10 cellular contexts compared by ENCODE assay signal in genomic region chr22:24107668-24108067, GRCh38.
DNase-seq lines count a peak whose midpoint lies in the region; ATAC-seq and TF ChIP-seq lines count a peak whose summit lies in the region.
"Had no signal": no experiment of that assay in that cellular context is flagged by ENCODE, and none has a peak within 500 bp of the region (broad histone marks: within the 10 kb centered on the region; RNA-seq: fewer than 3 reads in every experiment).

No MANE protein-coding gene starts in this region.

- peak; percentile 56 for TF ChIP-seq CTCF in cardiac muscle cell (IDR thresholded peaks at IDR 0.05; ENCODE audit: low read depth, low read length)

- H3K27me3 ChIP-seq in cardiac muscle cell, result no peaks in the 10 kb centered on the region

- ATAC-seq in sciatic nerve, result peak; percentile 94
- no peak for ATAC-seq in GM19452 (IDR thresholded peaks at IDR 0.05; ENCODE audit: unreplicated experiment)

- peaks cover 3% of the 10 kb centered on the region for H3K36me3 ChIP-seq in cardiac muscle cell

- peak; percentile 42 for DNase-seq in GM04503 (ENCODE audit: low read depth)
- DNase-seq in amygdala (lab: John Stamatoyannopoulos, UW), result peak in 48 of 56 donors; percentile 6 to 82 (median 54)
- DNase-seq in cardiac muscle cell (ENCODE audit: low read depth in 1 of 2, low spot score in 1 of 2), result peak in 1 of 2 donors; percentile 89
- peak; percentile 92 for DNase-seq in sciatic nerve (ENCODE audit: low spot score)
- DNase-seq in DMS153 treated with DMSO at 0.1 percent for 48 hours (lab: John Stamatoyannopoulos, UW; ENCODE audit: unreplicated experiment), result no peak
- no peak for DNase-seq in NCI-H2227 (lab: John Stamatoyannopoulos, UW; ENCODE audit: unreplicated experiment)
- DNase-seq in NK-92 (lab: John Stamatoyannopoulos, UW; ENCODE audit: unreplicated experiment), result no peak

- no peaks in the 10 kb centered on the region for H3K9me3 ChIP-seq in cardiac muscle cell (ENCODE audit: low read depth)

- intact Hi-C loops in sciatic nerve (cut with DNase I), result loop anchor here (10.0 kb wide), 1 partner anchor 67 kb away; no protein-coding TSS in a partner anchor

- H3K4me3 ChIP-seq in cardiac muscle cell, result no peak overlapping the region
- H3K4me3 ChIP-seq: SK-N-MC had no signal

- H3K27ac ChIP-seq in cardiac muscle cell, result no peak overlapping the region
- H3K27ac ChIP-seq: HL-60, SK-N-MC had no signal

- H3K4me1 ChIP-seq in cardiac muscle cell (ENCODE audit: low read depth), result no peaks in the 10 kb centered on the region

Comparison
In these comparisons a context has a peak if more than half of its experiments do, and no peak if none do; other contexts are left out.
1. DNase-seq: peak in GM04503 (single experiment), amygdala (48 of 56) and sciatic nerve (single experiment); none in DMS153 treated with DMSO at 0.1 percent for 48 hours (single experiment), NCI-H2227 (single experiment) and NK-92 (single experiment).